28 cellular contexts compared by ENCODE assay signal in the genomic region with DNA sequence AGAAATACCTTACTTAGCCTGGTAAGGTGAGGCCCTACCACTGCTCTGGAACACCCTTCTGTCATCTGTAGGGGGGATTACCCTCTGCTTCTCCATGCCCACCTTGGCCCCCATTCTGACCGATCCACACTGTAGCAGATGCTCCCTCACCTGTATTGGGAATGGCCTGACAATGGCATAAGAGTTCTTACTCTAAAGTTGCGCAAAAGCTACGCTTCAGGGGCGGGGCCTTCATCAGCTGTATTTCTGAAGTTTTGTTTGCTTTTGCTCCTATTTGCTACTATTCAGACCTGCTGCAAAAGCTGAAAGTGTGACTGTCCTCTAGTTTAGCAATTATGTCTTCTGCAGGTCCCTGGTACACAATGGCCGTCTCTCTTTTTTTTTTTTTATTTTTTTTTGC.
"Had no signal": no experiment of that assay in that cellular context is flagged by ENCODE, and none has a peak within 500 bp of the region (broad histone marks: within the 10 kb centered on the region; RNA-seq: fewer than 3 reads in every experiment).

No MANE protein-coding gene starts in this region.

- H3K36me3 Mint-ChIP-seq: stimulated activated effector memory CD8-positive, alpha-beta T cell treated with anti-CD3 and anti-CD28 coated beads, Interleukin-12 subunit alpha, Interleukin-12 subunit beta, amount 100 ng/mL, for 72 hours; stimulated activated memory B cell treated with anti-CD40 and anti-IgM and Interleukin-4, amounts not matched to agents 10 μg/mL and 1 μg/mL and 100 μg/mL, for 72 hours; stimulated activated naive B cell treated with anti-CD40 and anti-IgM and Interleukin-4, amounts not matched to agents 10 μg/mL and 1 μg/mL and 100 μg/mL, for 72 hours; type B pancreatic cell had no signal

- FAIRE-seq: urothelium cell line had no signal

- DNase-seq: stimulated activated CD4-positive, alpha-beta T cell treated with anti-CD3 and anti-CD28 coated beads, Interleukin-2, amount 100 ng/mL, for 48 hours; stimulated activated CD4-positive, alpha-beta T cell treated with anti-CD3 and anti-CD28 coated beads, Interleukin-4, amount 100 ng/mL, for 1 hour; stimulated activated CD4-positive, alpha-beta T cell treated with anti-CD3 and anti-CD28 coated beads, Interleukin-4, amount 100 ng/mL, for 24 hours; stimulated activated CD4-positive, alpha-beta T cell treated with anti-CD3 and anti-CD28 coated beads, Interleukin-4, amount 100 ng/mL, for 4 hours; stimulated activated naive B cell treated with anti-CD40 and anti-IgM and Interleukin-4, amounts not matched to agents 10 μg/mL and 1 μg/mL and 100 μg/mL, for 72 hours; stimulated activated naive CD4-positive, alpha-beta T cell; stimulated activated naive CD4-positive, alpha-beta T cell treated with Interleukin-2 at 50 U/mL for 16 hours; stimulated activated naive CD8-positive, alpha-beta T cell treated with anti-CD3 and anti-CD28 coated beads, Interleukin-15, amount 100 ng/mL, for 72 hours; stimulated activated naive CD8-positive, alpha-beta T cell treated with anti-CD3 and anti-CD28 coated beads, Interleukin-15, Interleukin-2, amounts not matched to agents 100 U/mL and 50 U/mL, for 24 hours; stomach; substantia nigra; testis; thyroid gland; tibial artery; transverse colon; trophoblast cell; upper lobe of left lung; upper lobe of right lung; uterus had no signal

- H3K9me3 ChIP-seq: stomach, suprapubic skin, testis, thoracic aorta, thyroid gland, tibial nerve, transverse colon, upper lobe of left lung, upper lobe of right lung, uterus, vagina had no signal

- H3K4me3 Mint-ChIP-seq: stimulated activated effector memory CD8-positive, alpha-beta T cell treated with anti-CD3 and anti-CD28 coated beads, Interleukin-12 subunit alpha, Interleukin-12 subunit beta, amount 100 ng/mL, for 72 hours; stimulated activated memory B cell treated with anti-CD40 and anti-IgM and Interleukin-4, amounts not matched to agents 10 μg/mL and 1 μg/mL and 100 μg/mL, for 72 hours; stimulated activated naive B cell treated with anti-CD40 and anti-IgM and Interleukin-4, amounts not matched to agents 10 μg/mL and 1 μg/mL and 100 μg/mL, for 72 hours; stimulated activated naive CD8-positive, alpha-beta T cell treated with anti-CD3 and anti-CD28 coated beads, Interleukin-15, amount 100 ng/mL, for 72 hours; stimulated activated naive CD8-positive, alpha-beta T cell treated with anti-CD3 and anti-CD28 coated beads, Interleukin-15, Interleukin-2, amounts not matched to agents 100 ng/mL and 50 ng/mL, for 24 hours; type B pancreatic cell had no signal

- H3K4me1 ChIP-seq: stomach, testis, thyroid gland, tibial artery, transverse colon, upper lobe of left lung, upper lobe of right lung, uterus had no signal

- H3K27ac Mint-ChIP-seq: stimulated activated effector memory CD8-positive, alpha-beta T cell treated with anti-CD3 and anti-CD28 coated beads, Interleukin-12 subunit alpha, Interleukin-12 subunit beta, amount 100 ng/mL, for 72 hours; stimulated activated memory B cell treated with anti-CD40 and anti-IgM and Interleukin-4, amounts not matched to agents 10 μg/mL and 1 μg/mL and 100 μg/mL, for 72 hours; stimulated activated naive B cell treated with anti-CD40 and anti-IgM and Interleukin-4, amounts not matched to agents 10 μg/mL and 1 μg/mL and 100 μg/mL, for 72 hours; stimulated activated naive CD8-positive, alpha-beta T cell treated with anti-CD3 and anti-CD28 coated beads, Interleukin-15, amount 100 ng/mL, for 72 hours; stimulated activated naive CD8-positive, alpha-beta T cell treated with anti-CD3 and anti-CD28 coated beads, Interleukin-15, Interleukin-2, amounts not matched to agents 100 ng/mL and 50 ng/mL, for 24 hours; type B pancreatic cell had no signal

- H3K27me3 ChIP-seq: stomach, testis, thyroid gland, tibial nerve, transverse colon, upper lobe of left lung, upper lobe of right lung, uterus, vagina had no signal

- H3K27ac ChIP-seq: stomach, suprapubic skin, testis, thoracic aorta, thyroid gland, tibial artery, tibial nerve, transverse colon, upper lobe of left lung, upper lobe of right lung, uterus, vagina had no signal

- H3K4me3 ChIP-seq: stomach, suprapubic skin, testis, thoracic aorta, thyroid gland, tibial artery, tibial nerve, transverse colon, upper lobe of left lung, upper lobe of right lung, uterus, vagina had no signal

- ATAC-seq: stimulated activated effector memory CD8-positive, alpha-beta T cell treated with anti-CD3 and anti-CD28 coated beads, Interleukin-12 subunit alpha, Interleukin-12 subunit beta, amount 100 ng/mL, for 72 hours; stimulated activated memory B cell treated with anti-CD40 and anti-IgM and Interleukin-4, amounts not matched to agents 10 μg/mL and 1 μg/mL and 100 μg/mL, for 72 hours; stimulated activated naive B cell treated with anti-CD40 and anti-IgM and Interleukin-4, amounts not matched to agents 10 μg/mL and 1 μg/mL and 100 μg/mL, for 72 hours; stimulated activated naive CD8-positive, alpha-beta T cell treated with anti-CD3 and anti-CD28 coated beads, Interleukin-15, amount 100 ng/mL, for 72 hours; stimulated activated naive CD8-positive, alpha-beta T cell treated with anti-CD3 and anti-CD28 coated beads, Interleukin-15, Interleukin-2, amounts not matched to agents 100 U/mL and 50 U/mL, for 24 hours; upper lobe of right lung had no signal

- H3K4me1 Mint-ChIP-seq: stimulated activated memory B cell treated with anti-CD40 and anti-IgM and Interleukin-4, amounts not matched to agents 10 μg/mL and 1 μg/mL and 100 μg/mL, for 72 hours had no signal

- H3K9me3 Mint-ChIP-seq: stimulated activated effector memory CD8-positive, alpha-beta T cell treated with anti-CD3 and anti-CD28 coated beads, Interleukin-12 subunit alpha, Interleukin-12 subunit beta, amount 100 ng/mL, for 72 hours; stimulated activated memory B cell treated with anti-CD40 and anti-IgM and Interleukin-4, amounts not matched to agents 10 μg/mL and 1 μg/mL and 100 μg/mL, for 72 hours; stimulated activated naive CD8-positive, alpha-beta T cell treated with anti-CD3 and anti-CD28 coated beads, Interleukin-15, amount 100 ng/mL, for 72 hours had no signal

- H3K36me3 ChIP-seq: stomach, suprapubic skin, thoracic aorta, thyroid gland, tibial artery, tibial nerve, transverse colon, upper lobe of left lung, upper lobe of right lung, uterus, vagina had no signal
